8 cellular contexts compared by ENCODE assay signal in the genomic region with DNA sequence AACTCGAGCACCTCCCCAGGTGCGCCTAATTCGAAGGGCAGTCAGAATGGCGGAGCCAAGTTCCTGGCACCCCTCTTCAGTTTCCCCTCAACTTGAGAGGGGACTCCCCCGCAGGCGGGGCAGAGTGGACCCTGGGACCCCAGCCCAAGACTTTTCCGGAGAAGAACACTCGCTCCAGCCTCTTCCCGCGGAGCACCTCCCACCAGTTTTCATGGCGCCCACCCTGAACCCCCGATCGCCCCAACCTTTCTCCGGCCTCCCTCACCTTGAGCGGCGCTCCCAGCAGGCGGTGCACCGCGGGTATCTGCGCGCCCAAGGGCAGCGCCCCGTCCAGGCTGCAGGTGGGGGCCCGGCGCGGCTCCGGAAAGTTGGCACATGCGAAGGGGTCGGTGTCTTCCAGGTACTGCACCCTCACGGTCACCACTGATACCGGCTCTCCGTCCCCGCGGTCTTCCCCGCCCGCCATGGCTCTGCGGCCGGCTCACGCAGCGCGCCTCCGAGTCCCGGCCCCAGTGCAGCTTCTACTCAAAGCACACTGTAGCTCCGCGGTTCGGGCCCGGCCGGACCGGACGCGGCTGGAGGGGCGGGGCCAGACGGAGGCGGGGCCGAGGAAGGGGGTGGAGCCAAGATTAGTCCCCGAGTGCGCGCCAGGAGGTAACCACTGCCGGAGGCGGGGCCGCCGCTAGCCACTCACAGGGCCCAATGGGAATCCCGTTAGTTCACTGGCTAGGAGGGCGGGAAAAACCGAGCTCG. TPM values are rescaled to one million over a fixed set of nuclear protein-coding genes. Genes with fewer than 3 reads are reported as not detected.
A peak's percentile ranks its signal among the peaks of the same experiment; 100 is the strongest.
DNase-seq lines count a peak whose midpoint lies in the region; ATAC-seq and TF ChIP-seq lines count a peak whose summit lies in the region.

A gene (minus strand): TSS at position 537 of the 753 bp plus-strand sequence. CDS start 71 bp downstream, at position 466.

- 0% methylated on average over 66 of the region's 66 CpGs for WGBS in ectodermal cell, 2 experiments
- WGBS in lung, 2 donors = 0% methylated on average over 66 of the region's 66 CpGs

- H3K4me1 ChIP-seq in ectodermal cell (ENCODE audit: control insufficient read depth, insufficient read depth, low read length) (peaks cover 30% of the 10 kb centered on the region), lung (ENCODE audit: control insufficient read depth in 2 of 2, insufficient read depth in 2 of 2, low read length in 2 of 2) (peaks cover 10 to 32% of the 10 kb centered on the region in 2 donors)

- DNase-seq in CMK (ENCODE audit: low read depth) = peak; percentile 93
- peak; percentile 98 for DNase-seq in GM20000 (ENCODE audit: low spot score)
- DNase-seq in HT-29 (ENCODE audit: low spot score) = peak; percentile 96
- peak; percentile 95 for DNase-seq in NK-92 treated with Interleukin-12 subunit alpha and Interleukin-12 subunit beta, amount 100 ng/mL, for 24 hours (lab: John Stamatoyannopoulos, UW)
- DNase-seq in activated CD8-positive, alpha-beta memory T cell treated with anti-CD3 and anti-CD28 coated beads for 1 hour (ENCODE audit: extremely low read depth in 1 of 2, low read depth in 1 of 2) = peak; percentile 85 to 93
- DNase-seq in lung (ENCODE audit: low spot score) = peak; percentile 99
- DNase-seq in stimulated activated CD4-positive, alpha-beta T cell treated with anti-CD3 and anti-CD28 coated beads, TNF-alpha, amount 100 ng/mL, for 24 hours (ENCODE audit: low read depth in 3 of 3) = peak; percentile 92 to 99 (median 92)

- ATAC-seq in lung (ENCODE audit: insufficient read depth, low FRiP score) = peak; percentile 80

- peak within 1 kb of the TSS; percentile 82 for H3K27ac ChIP-seq in ectodermal cell (ENCODE audit: insufficient read depth, low read depth, low read length, poor library complexity, severe bottlenecking)
- H3K27ac ChIP-seq in lung (ENCODE audit: low read depth in 1 of 2, low read length in 1 of 2) = peak within 1 kb of the TSS; percentile 96 to 98

- no peaks in the 10 kb centered on the region for H3K36me3 ChIP-seq in ectodermal cell (ENCODE audit: control insufficient read depth, insufficient read depth, low read length)
- no peaks in the 10 kb centered on the region for H3K36me3 ChIP-seq in lung (ENCODE audit: control insufficient read depth in 2 of 2, insufficient read depth in 2 of 2, low read length in 2 of 2)

- peaks cover 40% of the 10 kb centered on the region for H3K27me3 ChIP-seq in ectodermal cell (ENCODE audit: control insufficient read depth, insufficient read depth, low read length, poor library complexity, severe bottlenecking)
- no peaks in the 10 kb centered on the region for H3K27me3 ChIP-seq in lung (ENCODE audit: control insufficient read depth, insufficient read depth)

- H3K4me3 ChIP-seq in ectodermal cell (ENCODE audit: insufficient read depth, low read depth, low read length) (peak within 1 kb of the TSS; percentile 63), lung (peak within 1 kb of the TSS; percentile 90)

- TF ChIP-seq CTCF in GM20000 (IDR thresholded peaks at IDR 0.05; ENCODE audit: extremely low read depth, missing control alignments) (no peak), lung (IDR thresholded peaks at IDR 0.05; ENCODE audit: control extremely low read depth, extremely low read depth) (no peak)

- H3K9me3 ChIP-seq in ectodermal cell (ENCODE audit: control insufficient read depth, low read length) (no peaks in the 10 kb centered on the region), lung (ENCODE audit: control insufficient read depth in 2 of 2, insufficient read depth in 1 of 2, low read length in 1 of 2) (no peaks in the 10 kb centered on the region)

RNA-seq across cellular contexts. Expression of the gene that starts here (rescaled TPM):
- 49.5 and 57.7 TPM in 2 replicates for total RNA-seq in HT-29 (2014; rRNA removed; shearing (Covaris generic))
- 20.6 TPM for polyA plus RNA-seq in ectodermal cell (2013, experiment 1 of 4)
- polyA plus RNA-seq in ectodermal cell (2013, experiment 2 of 4) = 17.2 TPM
- 16.0 TPM for polyA plus RNA-seq in ectodermal cell (2013, experiment 3 of 4)
- 17.1 TPM for polyA plus RNA-seq in ectodermal cell (2013, experiment 4 of 4)
- 100 to 1,000 TPM in 1 of 2 donors, 10 to 100 TPM in 1; 51.3 to 129 TPM for total RNA-seq in lung
- 10 to 100 TPM; 64.1 to 67.0 TPM for polyA plus RNA-seq in lung

Comparison
In these comparisons a context has a peak if more than half of its experiments do, and no peak if none do; other contexts are left out.
1. Peak in every context shown above with its lines: DNase-seq, ATAC-seq, H3K4me3 ChIP-seq and H3K27ac ChIP-seq.